1 cellular context compared by ENCODE assay signal in genomic region chr5:172797800-172798199, GRCh38.
TF ChIP-seq lines count a peak whose summit lies in the region.

No MANE protein-coding gene starts in this region.

TF ChIP-seq in liver, 16 proteins besides CTCF, POLR2A, EP300 and RAD21 (continued from another document):
- TF ChIP-seq REST (IDR thresholded peaks at IDR 0.05) (no peak), TAF1 (conservative IDR thresholded peaks at IDR 0.05) (no peak)
TF ChIP-seq in liver: peak in this region for 5.
